In the genomic region with DNA sequence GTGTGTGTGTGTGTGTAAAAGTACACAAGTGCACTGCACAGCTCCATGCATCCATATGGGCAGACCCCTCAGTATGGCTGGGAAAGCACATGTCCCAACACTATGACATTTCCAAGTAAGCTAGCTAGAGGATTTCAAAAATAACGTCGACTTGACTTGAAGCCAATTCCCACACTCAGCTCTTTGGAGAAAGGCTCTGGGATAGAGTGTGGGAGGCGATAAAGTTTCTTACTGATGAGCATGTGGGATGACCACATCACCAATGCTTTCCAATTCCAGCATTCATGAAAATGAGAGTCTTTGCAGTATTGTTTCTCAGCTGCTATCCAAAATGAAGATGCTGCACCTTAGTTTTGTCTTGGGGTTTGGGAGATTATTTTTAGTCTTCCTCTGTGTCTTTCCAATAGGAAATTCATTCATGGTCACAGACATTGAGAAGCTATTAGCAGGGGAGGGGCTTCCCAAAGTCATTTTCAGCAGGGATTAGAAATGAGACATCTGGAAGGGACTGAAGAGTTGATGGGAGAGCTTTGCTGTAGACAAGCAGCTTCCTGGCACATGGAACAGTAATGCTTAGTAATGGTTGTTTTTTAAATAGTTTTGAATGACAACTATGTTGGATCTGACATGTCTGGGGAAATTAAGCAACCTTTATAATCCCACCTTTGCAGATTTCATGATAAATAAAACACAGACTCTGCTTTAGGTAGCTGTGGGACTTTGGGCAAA, we compare ENCODE assay signal across 18 cellular contexts.
DNase-seq lines count a peak whose midpoint lies in the region; ATAC-seq lines count a peak whose summit lies in the region.
"Had no signal": no experiment of that assay in that cellular context is flagged by ENCODE, and none has a peak within 500 bp of the region (broad histone marks: within the 10 kb centered on the region; RNA-seq: fewer than 3 reads in every experiment).

No MANE protein-coding gene starts in this region.

- H3K27ac Mint-ChIP-seq in effector memory CD8-positive, alpha-beta T cell = no peak overlapping the region
- H3K27ac Mint-ChIP-seq: CD4-positive, alpha-beta T cell had no signal

- DNase-seq in NCI-H524 (lab: John Stamatoyannopoulos, UW) (peak; percentile 22 to 78), left ventricle myocardium superior (no peak), superior temporal gyrus (ENCODE audit: extremely low spot score) (peak; percentile 75), T-helper 1 cell (no peak)
- DNase-seq in effector memory CD8-positive, alpha-beta T cell = no peak
- DNase-seq: CD4-positive, alpha-beta T cell; COR-L47; DMS79; IMR-90; NCI-H1105; NCI-H146; NCI-H2081 treated with DMSO at 0.1 percent for 48 hours; NCI-H748 treated with DMSO at 0.1 percent for 48 hours; SHP77 had no signal

- H3K4me3 Mint-ChIP-seq in effector memory CD8-positive, alpha-beta T cell = no peak overlapping the region
- H3K4me3 Mint-ChIP-seq: CD4-positive, alpha-beta T cell had no signal

- intact Hi-C loops in left ventricle myocardium superior (cut with micrococcal nuclease) = no loop called here

- no peaks in the 10 kb centered on the region for H3K27me3 Mint-ChIP-seq in effector memory CD8-positive, alpha-beta T cell
- H3K27me3 Mint-ChIP-seq: CD4-positive, alpha-beta T cell had no signal

- ATAC-seq in left ventricle myocardium superior (peak; percentile 73), GM21717 (IDR thresholded peaks at IDR 0.05; ENCODE audit: unreplicated experiment) (no peak)
- ATAC-seq in effector memory CD8-positive, alpha-beta T cell (replicated peaks) = no peak

- H3K4me1 Mint-ChIP-seq in effector memory CD8-positive, alpha-beta T cell (ENCODE audit: low read depth in 2 of 2) = no peaks in the 10 kb centered on the region

- no peaks in the 10 kb centered on the region for H3K36me3 Mint-ChIP-seq in effector memory CD8-positive, alpha-beta T cell (ENCODE audit: insufficient read depth)

- peak overlapping the region; percentile 5 for H3K27ac ChIP-seq in cingulate gyrus (ENCODE audit: low read depth, low read length)
- H3K27ac ChIP-seq: BLaER1, KMS-11 had no signal

- H3K9me3 Mint-ChIP-seq in effector memory CD8-positive, alpha-beta T cell = peaks cover 0 to 10% of the 10 kb centered on the region in 2 donors
- H3K9me3 Mint-ChIP-seq: CD4-positive, alpha-beta T cell had no signal

Comparison
In these comparisons a context has a peak if more than half of its experiments do, and no peak if none do; other contexts are left out.
1. DNase-seq: peak in NCI-H524 (2 of 2) and superior temporal gyrus (single experiment); none in left ventricle myocardium superior (single experiment), T-helper 1 cell (0 of 5) and effector memory CD8-positive, alpha-beta T cell (0 of 3).